Comparison of ENCODE assay signal across 1 cellular context in the genomic region with DNA sequence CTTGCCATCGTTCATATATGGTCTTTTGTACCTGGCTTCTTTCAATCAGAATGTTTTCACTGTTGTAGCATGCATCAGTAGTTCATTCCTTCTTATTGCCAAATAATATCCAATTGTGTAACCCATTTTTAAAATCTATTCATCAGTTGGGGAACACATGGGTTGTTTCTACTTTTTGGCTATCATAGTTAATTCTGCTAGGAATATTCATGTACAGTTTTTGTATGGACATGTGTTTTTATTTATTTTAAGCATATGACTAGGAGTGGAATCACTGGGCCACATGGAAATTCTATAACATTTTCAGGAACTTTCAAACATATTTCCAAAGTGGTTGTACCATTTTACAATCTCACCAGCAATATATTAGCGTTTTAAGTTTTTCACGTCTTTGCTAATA.
TF ChIP-seq lines count a peak whose summit lies in the region.

No MANE protein-coding gene starts in this region.

TF ChIP-seq in SK-N-SH treated with all-trans-retinoic acid at 6 μM for 48 hours, 23 proteins besides CTCF, POLR2A, EP300 and RAD21 (continued from another document):
- TF ChIP-seq CREB5 (CRISPR knock-in tag; IDR thresholded peaks at IDR 0.05; ENCODE audit: low read depth) = no peak
- no peak for TF ChIP-seq ARNTL (CRISPR knock-in tag; IDR thresholded peaks at IDR 0.05; ENCODE audit: borderline replicate concordance, low read depth)
- TF ChIP-seq ZFP3 (CRISPR knock-in tag; IDR thresholded peaks at IDR 0.05) = no peak
- TF ChIP-seq ISL1 (CRISPR knock-in tag; IDR thresholded peaks at IDR 0.05) = no peak
- no peak for TF ChIP-seq SNAI2 (CRISPR knock-in tag; IDR thresholded peaks at IDR 0.05)
- TF ChIP-seq CSDC2 (CRISPR knock-in tag; IDR thresholded peaks at IDR 0.05) = no peak
